ENCODE assay signal across 8 cellular contexts in the genomic region with DNA sequence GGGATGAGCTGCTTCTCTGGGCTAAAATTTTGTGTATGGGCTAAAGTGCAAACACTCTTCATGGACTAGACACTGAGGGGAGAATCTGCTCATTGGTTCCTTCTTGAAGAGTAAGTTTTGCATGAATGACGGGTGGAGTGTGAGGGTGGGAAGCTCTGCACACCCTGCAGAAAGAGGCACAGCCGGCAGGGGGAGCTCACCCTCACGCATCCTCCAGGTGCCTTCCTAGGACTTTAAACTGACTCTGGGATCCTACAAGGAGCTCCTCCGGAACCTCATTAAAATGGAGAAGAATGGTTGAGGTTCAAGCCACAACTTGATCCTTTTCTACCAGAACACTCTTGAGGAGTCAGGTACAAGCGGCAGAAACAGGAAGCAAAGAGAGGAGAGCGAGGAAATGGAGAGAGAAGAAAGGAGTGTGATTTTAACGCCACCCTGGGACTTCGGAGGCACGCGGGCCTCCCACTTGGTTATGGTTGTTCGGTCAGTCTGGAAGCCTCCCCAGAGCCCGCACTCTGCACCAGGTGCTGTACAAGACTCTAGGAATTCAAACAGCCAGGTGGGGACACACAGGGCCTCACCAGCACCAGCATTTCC.
DNase-seq lines count a peak whose midpoint lies in the region; ATAC-seq, FAIRE-seq and TF ChIP-seq lines count a peak whose summit lies in the region.

No MANE protein-coding gene starts in this region.

- H3K4me3 ChIP-seq in MM.1S (ENCODE audit: low read length) (no peak overlapping the region), gastroesophageal sphincter (no peak overlapping the region)

- TF ChIP-seq POLR2A in gastroesophageal sphincter (IDR thresholded peaks at IDR 0.05): no peak
- TF ChIP-seq POLR2A in GM12891 (IDR thresholded peaks at IDR 0.05; ENCODE audit: low read depth, low read length): no peak

- H4K20me1 ChIP-seq in MM.1S (ENCODE audit: insufficient read depth, low read length): no peaks in the 10 kb centered on the region

- H3K9ac ChIP-seq in MM.1S (ENCODE audit: low read length): no peak overlapping the region

- WGBS in gastroesophageal sphincter (ENCODE audit: low coverage in 1 of 2), 2 donors: 69 to 77% methylated on average over 9 of the region's 12 CpGs

- no peak overlapping the region for H3K4me2 ChIP-seq in MM.1S (ENCODE audit: low read depth, low read length)

- H3F3A ChIP-seq in MM.1S (ENCODE audit: insufficient read depth, low read length): no peaks in the 10 kb centered on the region

- no peak overlapping the region for H2AFZ ChIP-seq in MM.1S (ENCODE audit: low read length)

- no peaks in the 10 kb centered on the region for H3K27me3 ChIP-seq in MM.1S (replicated peaks; ENCODE audit: insufficient read depth, low read length)
- H3K27me3 ChIP-seq in gastroesophageal sphincter: no peaks in the 10 kb centered on the region

- no peaks in the 10 kb centered on the region for H3K4me1 ChIP-seq in MM.1S (ENCODE audit: low read length)
- H3K4me1 ChIP-seq in gastroesophageal sphincter: peaks cover 0 to 8% (median 0%) of the 10 kb centered on the region in 3 donors

- no peaks in the 10 kb centered on the region for H3K36me3 ChIP-seq in MM.1S (replicated peaks; ENCODE audit: insufficient read depth, low read length)
- H3K36me3 ChIP-seq in gastroesophageal sphincter: peaks cover 0 to 46% of the 10 kb centered on the region in 2 donors

- TF ChIP-seq CTCF in MM.1S (IDR thresholded peaks at IDR 0.05; ENCODE audit: low read length): peak; percentile 51
- peak; percentile 40 to 71 (median 42) for TF ChIP-seq CTCF in gastroesophageal sphincter (IDR thresholded peaks at IDR 0.05)

- DNase-seq in DMS53 treated with DMSO at 0.1 percent for 48 hours (lab: John Stamatoyannopoulos, UW; ENCODE audit: unreplicated experiment): peak; percentile 12
- no peak for DNase-seq in MM.1S
- DNase-seq in activated CD8-positive, alpha-beta memory T cell treated with anti-CD3 and anti-CD28 coated beads, Interleukin-2, amount 50 U/mL, for 48 hours: peak; percentile 64
- DNase-seq in stimulated activated CD4-positive, alpha-beta T cell treated with anti-CD3 and anti-CD28 coated beads, Interleukin-12 subunit alpha, Interleukin-12 subunit beta, amount 100 ng/mL, for 48 hours (ENCODE audit: low read depth in 2 of 3, low spot score in 1 of 3): peak in 2 of 3 donors; percentile 33 to 34
- DNase-seq in GM12891 (ENCODE audit: insufficient read length, low spot score): no peak

- FAIRE-seq in GM12891 (lab: Jason Lieb, UNC): no peak

- ATAC-seq in GM21447 (IDR thresholded peaks at IDR 0.05; ENCODE audit: unreplicated experiment) (peak; percentile 50), gastroesophageal sphincter (no peak), GM21528 (IDR thresholded peaks at IDR 0.05; ENCODE audit: low FRiP score, unreplicated experiment) (no peak)

- H3K9me3 ChIP-seq in MM.1S (replicated peaks; ENCODE audit: insufficient read depth, low read length) (no peaks in the 10 kb centered on the region), gastroesophageal sphincter (no peaks in the 10 kb centered on the region)

- H3K27ac ChIP-seq in MM.1S (ENCODE audit: low read length) (no peak overlapping the region), gastroesophageal sphincter (no peak overlapping the region)

- H3K79me2 ChIP-seq in MM.1S (ENCODE audit: low read length): no peaks in the 10 kb centered on the region

- TF ChIP-seq EP300 in gastroesophageal sphincter (IDR thresholded peaks at IDR 0.05): no peak

- no peaks in the 10 kb centered on the region for H3K9me2 ChIP-seq in MM.1S (replicated peaks; ENCODE audit: insufficient read depth, low read length)

TF ChIP-seq in GM12891, 5 proteins besides CTCF, POLR2A, EP300 and RAD21:
- TF ChIP-seq PAX5 (IDR thresholded peaks at IDR 0.05; ENCODE audit: insufficient read depth, low read length, severe bottlenecking) (no peak), POLR2AphosphoS5 (IDR thresholded peaks at IDR 0.05; ENCODE audit: low read depth, low read length) (no peak), SPI1 (IDR thresholded peaks at IDR 0.05; ENCODE audit: low read depth, low read length) (no peak), TAF1 (IDR thresholded peaks at IDR 0.05; ENCODE audit: low read depth, low read length) (no peak), POU2F2 (IDR thresholded peaks at IDR 0.05; ENCODE audit: low read depth, low read length) (no peak)
TF ChIP-seq in GM12891: peak in this region for 0.

Comparison
In these comparisons a context has a peak if more than half of its experiments do, and no peak if none do; other contexts are left out.
1. DNase-seq: peak in DMS53 treated with DMSO at 0.1 percent for 48 hours (single experiment), activated CD8-positive, alpha-beta memory T cell treated with anti-CD3 and anti-CD28 coated beads, Interleukin-2, amount 50 U/mL, for 48 hours (single experiment) and stimulated activated CD4-positive, alpha-beta T cell treated with anti-CD3 and anti-CD28 coated beads, Interleukin-12 subunit alpha, Interleukin-12 subunit beta, amount 100 ng/mL, for 48 hours (2 of 3); none in MM.1S (single experiment) and GM12891 (single experiment).